ENCODE assay signal across 2 cellular contexts in the genomic region with DNA sequence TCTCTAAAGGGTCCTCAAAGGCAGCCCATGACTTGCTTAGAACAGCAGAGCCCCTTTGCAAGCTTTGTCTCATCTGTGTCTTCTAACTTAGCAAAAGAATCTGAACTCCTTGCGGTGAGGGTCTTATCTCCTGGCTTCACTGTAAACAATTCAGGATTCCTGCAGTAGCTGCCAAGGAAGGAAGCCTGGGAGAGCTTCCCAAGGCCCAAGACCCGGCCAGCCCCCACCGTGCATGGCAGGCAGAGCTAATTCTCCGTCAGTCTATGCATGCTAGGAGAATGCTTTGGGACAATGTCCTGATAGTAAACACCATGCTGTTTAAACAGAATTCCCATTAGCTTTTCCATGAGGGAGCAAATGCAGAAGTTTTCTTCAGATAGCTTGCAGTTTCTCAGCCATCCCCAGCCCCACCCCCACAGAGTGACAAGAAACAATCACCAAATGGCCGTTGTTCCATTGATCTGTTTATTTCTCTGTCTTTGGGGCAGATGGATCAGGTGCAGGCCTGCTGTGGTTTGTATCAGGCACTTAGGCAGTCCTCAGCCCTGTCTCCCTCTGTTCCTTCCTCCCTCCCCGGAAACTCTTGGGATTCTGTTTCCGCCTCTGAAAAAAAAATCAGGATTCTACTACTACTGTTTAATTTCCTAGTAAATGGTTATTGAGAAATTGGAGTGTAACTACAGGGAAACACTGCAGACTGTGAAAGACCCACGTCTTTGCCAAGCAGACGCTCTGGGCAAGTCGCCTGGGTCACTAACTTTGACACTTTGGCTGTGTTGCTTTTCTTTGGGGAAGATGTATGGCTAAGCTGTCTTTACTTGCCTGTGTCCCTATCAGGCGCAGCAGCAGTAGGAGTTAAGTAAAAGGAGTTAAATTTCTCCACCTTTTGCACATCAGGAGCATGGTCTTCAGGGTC.
TF ChIP-seq lines count a peak whose summit lies in the region.

No MANE protein-coding gene starts in this region.

TF ChIP-seq in liver, 16 proteins besides CTCF, POLR2A, EP300 and RAD21:
- no peak for TF ChIP-seq MAX (IDR thresholded peaks at IDR 0.05)
- TF ChIP-seq HNF4G (IDR thresholded peaks at IDR 0.05): no peak
- TF ChIP-seq NR2F2 (IDR thresholded peaks at IDR 0.05): no peak
- no peak for TF ChIP-seq TAF1 (conservative IDR thresholded peaks at IDR 0.05)
- TF ChIP-seq, protein P1, sequence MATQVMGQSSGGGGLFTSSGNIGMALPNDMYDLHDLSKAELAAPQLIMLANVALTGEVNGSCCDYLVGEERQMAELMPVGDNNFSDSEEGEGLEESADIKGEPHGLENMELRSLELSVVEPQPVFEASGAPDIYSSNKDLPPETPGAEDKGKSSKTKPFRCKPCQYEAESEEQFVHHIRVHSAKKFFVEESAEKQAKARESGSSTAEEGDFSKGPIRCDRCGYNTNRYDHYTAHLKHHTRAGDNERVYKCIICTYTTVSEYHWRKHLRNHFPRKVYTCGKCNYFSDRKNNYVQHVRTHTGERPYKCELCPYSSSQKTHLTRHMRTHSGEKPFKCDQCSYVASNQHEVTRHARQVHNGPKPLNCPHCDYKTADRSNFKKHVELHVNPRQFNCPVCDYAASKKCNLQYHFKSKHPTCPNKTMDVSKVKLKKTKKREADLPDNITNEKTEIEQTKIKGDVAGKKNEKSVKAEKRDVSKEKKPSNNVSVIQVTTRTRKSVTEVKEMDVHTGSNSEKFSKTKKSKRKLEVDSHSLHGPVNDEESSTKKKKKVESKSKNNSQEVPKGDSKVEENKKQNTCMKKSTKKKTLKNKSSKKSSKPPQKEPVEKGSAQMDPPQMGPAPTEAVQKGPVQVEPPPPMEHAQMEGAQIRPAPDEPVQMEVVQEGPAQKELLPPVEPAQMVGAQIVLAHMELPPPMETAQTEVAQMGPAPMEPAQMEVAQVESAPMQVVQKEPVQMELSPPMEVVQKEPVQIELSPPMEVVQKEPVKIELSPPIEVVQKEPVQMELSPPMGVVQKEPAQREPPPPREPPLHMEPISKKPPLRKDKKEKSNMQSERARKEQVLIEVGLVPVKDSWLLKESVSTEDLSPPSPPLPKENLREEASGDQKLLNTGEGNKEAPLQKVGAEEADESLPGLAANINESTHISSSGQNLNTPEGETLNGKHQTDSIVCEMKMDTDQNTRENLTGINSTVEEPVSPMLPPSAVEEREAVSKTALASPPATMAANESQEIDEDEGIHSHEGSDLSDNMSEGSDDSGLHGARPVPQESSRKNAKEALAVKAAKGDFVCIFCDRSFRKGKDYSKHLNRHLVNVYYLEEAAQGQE (IDR thresholded peaks at IDR 0.05): no peak
- TF ChIP-seq FOXA2 (IDR thresholded peaks at IDR 0.05): no peak
- TF ChIP-seq EGR1 (IDR thresholded peaks at IDR 0.05; ENCODE audit: low read depth in 2 of 2): no peak
- TF ChIP-seq, protein P2, sequence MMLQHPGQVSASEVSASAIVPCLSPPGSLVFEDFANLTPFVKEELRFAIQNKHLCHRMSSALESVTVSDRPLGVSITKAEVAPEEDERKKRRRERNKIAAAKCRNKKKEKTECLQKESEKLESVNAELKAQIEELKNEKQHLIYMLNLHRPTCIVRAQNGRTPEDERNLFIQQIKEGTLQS (IDR thresholded peaks at IDR 0.05): no peak
- peak in 1 of 2 donors; percentile 26 for TF ChIP-seq RXRA (IDR thresholded peaks at IDR 0.05)
- TF ChIP-seq JUND (IDR thresholded peaks at IDR 0.05): no peak
- TF ChIP-seq FOXA1 (IDR thresholded peaks at IDR 0.05): no peak
- TF ChIP-seq SP1 (IDR thresholded peaks at IDR 0.05): no peak
- TF ChIP-seq GABPA (IDR thresholded peaks at IDR 0.05 in 1 of 2, conservative IDR thresholded peaks at IDR 0.05 in 1 of 2): peak; percentile 28 to 34
- TF ChIP-seq HNF4A (conservative IDR thresholded peaks at IDR 0.05): no peak
- TF ChIP-seq, protein P3, sequence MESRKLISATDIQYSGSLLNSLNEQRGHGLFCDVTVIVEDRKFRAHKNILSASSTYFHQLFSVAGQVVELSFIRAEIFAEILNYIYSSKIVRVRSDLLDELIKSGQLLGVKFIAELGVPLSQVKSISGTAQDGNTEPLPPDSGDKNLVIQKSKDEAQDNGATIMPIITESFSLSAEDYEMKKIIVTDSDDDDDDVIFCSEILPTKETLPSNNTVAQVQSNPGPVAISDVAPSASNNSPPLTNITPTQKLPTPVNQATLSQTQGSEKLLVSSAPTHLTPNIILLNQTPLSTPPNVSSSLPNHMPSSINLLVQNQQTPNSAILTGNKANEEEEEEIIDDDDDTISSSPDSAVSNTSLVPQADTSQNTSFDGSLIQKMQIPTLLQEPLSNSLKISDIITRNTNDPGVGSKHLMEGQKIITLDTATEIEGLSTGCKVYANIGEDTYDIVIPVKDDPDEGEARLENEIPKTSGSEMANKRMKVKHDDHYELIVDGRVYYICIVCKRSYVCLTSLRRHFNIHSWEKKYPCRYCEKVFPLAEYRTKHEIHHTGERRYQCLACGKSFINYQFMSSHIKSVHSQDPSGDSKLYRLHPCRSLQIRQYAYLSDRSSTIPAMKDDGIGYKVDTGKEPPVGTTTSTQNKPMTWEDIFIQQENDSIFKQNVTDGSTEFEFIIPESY (IDR thresholded peaks at IDR 0.05): no peak
- peak; percentile 50 for TF ChIP-seq YY1 (IDR thresholded peaks at IDR 0.05)

TF ChIP-seq in HepG2, 621 proteins besides CTCF, POLR2A, EP300 and RAD21:
- no peak for TF ChIP-seq FIP1L1 (IDR thresholded peaks at IDR 0.05; ENCODE audit: borderline replicate concordance, insufficient read depth, low read depth, low read length)
- no peak for TF ChIP-seq TFDP1 (CRISPR knock-in tag; IDR thresholded peaks at IDR 0.05; ENCODE audit: borderline replicate concordance)
- TF ChIP-seq ZNF878 (CRISPR knock-in tag; IDR thresholded peaks at IDR 0.05): no peak
